13 cellular contexts compared by ENCODE assay signal in genomic region chr3:136913168-136913567, GRCh38. TPM values are rescaled to one million over a fixed set of nuclear protein-coding genes. Genes with fewer than 3 reads are reported as not detected.
"Had no signal": no experiment of that assay in that cellular context is flagged by ENCODE, and none has a peak within 500 bp of the region (broad histone marks: within the 10 kb centered on the region; RNA-seq: fewer than 3 reads in every experiment).

No MANE protein-coding gene starts in this region.

- H3K9me3 Mint-ChIP-seq: activated CD4-positive, alpha-beta T cell treated with anti-CD3 and anti-CD28 coated beads, Interleukin-2, amount 10 ng/mL, durations not matched to agents 24 days and 14 days; dendritic cell treated with granulocyte-macrophage colony-stimulating factor and Interleukin-4, amounts not matched to agents 40 ng/mL and 50 ng/mL, for 4 days had no signal

- ATAC-seq: heart left ventricle, left colon had no signal

- H3K27ac Mint-ChIP-seq: activated CD4-positive, alpha-beta T cell treated with anti-CD3 and anti-CD28 coated beads, Interleukin-2, amount 10 ng/mL, durations not matched to agents 24 days and 14 days; mesothelial cell of epicardium had no signal

- DNase-seq: activated CD4-positive, alpha-beta T cell treated with anti-CD3 and anti-CD28 coated beads, Interleukin-2, amount 10 ng/mL, durations not matched to agents 24 days and 14 days; activated CD4-positive, CD25-positive, alpha-beta regulatory T cell; aorta; heart left ventricle; left colon; stimulated activated CD4-positive, alpha-beta T cell treated with anti-CD3 and anti-CD28 coated beads, Interleukin-12 subunit alpha, Interleukin-12 subunit beta, amount 100 ng/mL, for 4 hours; stimulated activated CD4-positive, alpha-beta T cell treated with anti-CD3 and anti-CD28 coated beads, Interleukin-2, amount 100 ng/mL, for 24 hours; stomach; testis had no signal

- H3K27me3 Mint-ChIP-seq: activated CD4-positive, alpha-beta T cell treated with anti-CD3 and anti-CD28 coated beads, Interleukin-2, amount 10 ng/mL, durations not matched to agents 24 days and 14 days; activated naive CD8-positive, alpha-beta T cell; dendritic cell treated with granulocyte-macrophage colony-stimulating factor and Interleukin-4, amounts not matched to agents 40 ng/mL and 50 ng/mL, for 4 days had no signal

- H3K4me3 Mint-ChIP-seq: activated CD4-positive, alpha-beta T cell treated with anti-CD3 and anti-CD28 coated beads, Interleukin-2, amount 10 ng/mL, durations not matched to agents 24 days and 14 days; activated naive CD8-positive, alpha-beta T cell; dendritic cell treated with granulocyte-macrophage colony-stimulating factor and Interleukin-4, amounts not matched to agents 40 ng/mL and 50 ng/mL, for 4 days; mesothelial cell of epicardium had no signal

RNA-seq across cellular contexts. Expression of gene IL20RB, which starts 44.6 kb away (rescaled TPM):
- total RNA-seq: epithelial cell of proximal tubule had no signal
